Comparison of ENCODE assay signal across 8 cellular contexts in the genomic region with DNA sequence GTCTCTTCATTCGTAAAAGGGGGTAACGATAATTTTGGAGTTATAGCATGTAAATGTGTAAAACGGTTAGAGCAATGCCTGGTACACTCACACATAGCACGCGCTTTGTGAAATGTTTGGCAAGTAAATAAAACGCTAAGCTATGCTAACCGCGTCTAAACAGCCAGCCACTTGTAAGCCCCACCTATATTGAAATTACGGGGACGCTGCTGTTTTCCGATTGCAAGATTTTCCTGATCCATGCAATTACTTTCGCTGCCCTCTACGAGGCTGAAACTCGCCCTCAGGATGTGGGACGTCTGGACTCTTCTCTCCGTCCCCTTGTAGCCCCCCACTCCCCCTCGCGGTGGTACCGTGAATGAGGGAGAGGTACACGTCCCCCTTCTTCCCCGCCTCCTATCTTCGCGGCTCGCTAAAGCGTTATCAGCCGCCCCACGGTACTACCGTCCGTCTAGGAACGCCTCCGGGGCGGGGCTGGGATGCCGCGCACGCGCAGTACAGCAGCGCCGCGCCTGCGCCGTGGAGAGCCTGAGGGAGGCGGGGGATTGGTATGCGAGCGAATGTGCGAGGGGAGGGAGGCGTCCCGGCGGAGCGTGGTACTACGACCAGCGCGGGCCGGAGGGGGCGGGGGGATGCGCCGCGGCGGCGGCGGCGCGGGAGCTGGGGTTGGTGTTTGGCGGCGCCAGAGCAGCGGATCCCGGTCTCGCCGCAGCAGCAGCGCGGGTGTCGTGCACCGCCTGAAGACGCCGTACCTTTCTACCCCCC. TPM values are rescaled to one million over a fixed set of nuclear protein-coding genes. Genes with fewer than 3 reads are reported as not detected.
A peak's percentile ranks its signal among the peaks of the same experiment; 100 is the strongest.
DNase-seq lines count a peak whose midpoint lies in the region; ATAC-seq and TF ChIP-seq lines count a peak whose summit lies in the region.

Gene STIM2 (plus strand): TSS at position 685 of the 765 bp plus-strand sequence.

- H3K36me3 ChIP-seq in BE2C (0 out of 2 replicates have a peak, but pooled peaks cover 4% of the 10 kb centered on the region), kidney epithelial cell (ENCODE audit: control insufficient read depth, insufficient read depth, low read length) (no peaks in the 10 kb centered on the region)

- peak; percentile 74 for ATAC-seq in HG03439 (IDR thresholded peaks at IDR 0.05; ENCODE audit: unreplicated experiment)

- peak; percentile 63 for TF ChIP-seq CTCF in BE2C (IDR thresholded peaks at IDR 0.05; ENCODE audit: low read depth, low read length)
- peak; percentile 62 for TF ChIP-seq CTCF in chondrocyte (IDR thresholded peaks at IDR 0.05)
- peak; percentile 35 for TF ChIP-seq CTCF in kidney epithelial cell (IDR thresholded peaks at IDR 0.05; ENCODE audit: insufficient read depth, low read length, poor library complexity, severe bottlenecking)

- H3K27ac Mint-ChIP-seq in chondrocyte (ENCODE audit: unreplicated experiment): peak within 1 kb of the TSS; percentile 98

- peak within 1 kb of the TSS; percentile 98 for H3K4me3 Mint-ChIP-seq in chondrocyte (ENCODE audit: unreplicated experiment)

- peak within 1 kb of the TSS; percentile 81 for H3K4me3 ChIP-seq in BE2C (ENCODE audit: low read depth, low read length)
- H3K4me3 ChIP-seq in kidney epithelial cell (ENCODE audit: low read depth, low read length): peak within 1 kb of the TSS; percentile 62

- no peaks in the 10 kb centered on the region for H3K9me3 ChIP-seq in BE2C

- TF ChIP-seq POLR2A in GM19193 (IDR thresholded peaks at IDR 0.05; ENCODE audit: extremely low read depth, insufficient read depth, insufficient read length): peak; percentile 80

- H3K36me3 Mint-ChIP-seq in chondrocyte (ENCODE audit: low read depth): no peaks in the 10 kb centered on the region

- H3K27me3 ChIP-seq in BE2C (no peaks in the 10 kb centered on the region), kidney epithelial cell (ENCODE audit: control insufficient read depth, insufficient read depth, low read length) (no peaks in the 10 kb centered on the region)

- 0 out of 2 replicates have a peak, but pooled peaks cover 3% of the 10 kb centered on the region for H3K4me1 ChIP-seq in BE2C

- H3K27me3 Mint-ChIP-seq in chondrocyte (ENCODE audit: low read depth): no peaks in the 10 kb centered on the region

- H3K4me1 Mint-ChIP-seq in chondrocyte (ENCODE audit: low read depth): peaks cover 40% of the 10 kb centered on the region

- no peaks in the 10 kb centered on the region for H3K9me3 Mint-ChIP-seq in chondrocyte (ENCODE audit: low read depth)

- DNase-seq in BE2C (peak; percentile 98), NCI-H510A treated with DMSO at 0.1 percent for 48 hours (lab: John Stamatoyannopoulos, UW) (peak; percentile 92), chondrocyte (ENCODE audit: low spot score) (peak; percentile 96), kidney epithelial cell (ENCODE audit: low read depth) (peak; percentile 66)
- DNase-seq in activated CD4-positive, alpha-beta T cell treated with anti-CD3 and anti-CD28 coated beads for 24 hours (ENCODE audit: low read depth in 2 of 2): peak; percentile 94 to 96
- DNase-seq in stimulated activated CD4-positive, alpha-beta T cell treated with anti-CD3 and anti-CD28 coated beads, Interleukin-15, amount 100 ng/mL, for 48 hours (ENCODE audit: low read depth in 2 of 2): peak; percentile 95 to 96

RNA-seq across cellular contexts. Expression of gene STIM2, which starts in this region (rescaled TPM):
- polyA plus RNA-seq in BE2C (2012; ENCODE audit: insufficient read depth, insufficient read length, low read depth): 32.5 TPM
- total RNA-seq in chondrocyte: 10.8 to 20.8 TPM (median 13.5 TPM) in 3 replicates
- total RNA-seq in kidney epithelial cell: 12.0 and 15.3 TPM in 2 replicates

Comparison
In these comparisons a context has a peak if more than half of its experiments do, and no peak if none do; other contexts are left out.
1. Peak in every context shown above with its lines: DNase-seq, ATAC-seq and H3K4me3 ChIP-seq.